In the genomic region with DNA sequence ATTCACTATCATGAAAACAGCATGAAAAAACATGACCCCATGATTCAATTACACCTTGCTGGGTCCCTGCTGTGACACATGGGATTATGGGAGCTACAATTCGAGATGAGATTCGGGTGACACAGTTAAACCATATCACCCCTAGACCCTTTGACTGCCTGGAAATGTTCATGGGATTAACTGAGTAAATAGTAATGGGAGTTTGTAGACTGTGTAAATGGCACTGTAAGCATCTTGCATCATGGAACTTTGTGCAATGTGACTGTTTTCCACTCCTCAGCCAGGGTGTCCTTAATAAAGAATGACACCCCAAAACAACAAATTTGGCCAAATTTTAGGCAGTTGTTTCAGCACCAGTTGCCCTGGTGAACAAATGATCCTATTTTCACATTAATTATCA, we compare ENCODE assay signal across 1 cellular context.
TF ChIP-seq lines count a peak whose summit lies in the region.

No MANE protein-coding gene starts in this region.

TF ChIP-seq in HepG2, 621 proteins besides CTCF, POLR2A, EP300 and RAD21 (continued from another document and continues in another):
- TF ChIP-seq, protein P1, sequence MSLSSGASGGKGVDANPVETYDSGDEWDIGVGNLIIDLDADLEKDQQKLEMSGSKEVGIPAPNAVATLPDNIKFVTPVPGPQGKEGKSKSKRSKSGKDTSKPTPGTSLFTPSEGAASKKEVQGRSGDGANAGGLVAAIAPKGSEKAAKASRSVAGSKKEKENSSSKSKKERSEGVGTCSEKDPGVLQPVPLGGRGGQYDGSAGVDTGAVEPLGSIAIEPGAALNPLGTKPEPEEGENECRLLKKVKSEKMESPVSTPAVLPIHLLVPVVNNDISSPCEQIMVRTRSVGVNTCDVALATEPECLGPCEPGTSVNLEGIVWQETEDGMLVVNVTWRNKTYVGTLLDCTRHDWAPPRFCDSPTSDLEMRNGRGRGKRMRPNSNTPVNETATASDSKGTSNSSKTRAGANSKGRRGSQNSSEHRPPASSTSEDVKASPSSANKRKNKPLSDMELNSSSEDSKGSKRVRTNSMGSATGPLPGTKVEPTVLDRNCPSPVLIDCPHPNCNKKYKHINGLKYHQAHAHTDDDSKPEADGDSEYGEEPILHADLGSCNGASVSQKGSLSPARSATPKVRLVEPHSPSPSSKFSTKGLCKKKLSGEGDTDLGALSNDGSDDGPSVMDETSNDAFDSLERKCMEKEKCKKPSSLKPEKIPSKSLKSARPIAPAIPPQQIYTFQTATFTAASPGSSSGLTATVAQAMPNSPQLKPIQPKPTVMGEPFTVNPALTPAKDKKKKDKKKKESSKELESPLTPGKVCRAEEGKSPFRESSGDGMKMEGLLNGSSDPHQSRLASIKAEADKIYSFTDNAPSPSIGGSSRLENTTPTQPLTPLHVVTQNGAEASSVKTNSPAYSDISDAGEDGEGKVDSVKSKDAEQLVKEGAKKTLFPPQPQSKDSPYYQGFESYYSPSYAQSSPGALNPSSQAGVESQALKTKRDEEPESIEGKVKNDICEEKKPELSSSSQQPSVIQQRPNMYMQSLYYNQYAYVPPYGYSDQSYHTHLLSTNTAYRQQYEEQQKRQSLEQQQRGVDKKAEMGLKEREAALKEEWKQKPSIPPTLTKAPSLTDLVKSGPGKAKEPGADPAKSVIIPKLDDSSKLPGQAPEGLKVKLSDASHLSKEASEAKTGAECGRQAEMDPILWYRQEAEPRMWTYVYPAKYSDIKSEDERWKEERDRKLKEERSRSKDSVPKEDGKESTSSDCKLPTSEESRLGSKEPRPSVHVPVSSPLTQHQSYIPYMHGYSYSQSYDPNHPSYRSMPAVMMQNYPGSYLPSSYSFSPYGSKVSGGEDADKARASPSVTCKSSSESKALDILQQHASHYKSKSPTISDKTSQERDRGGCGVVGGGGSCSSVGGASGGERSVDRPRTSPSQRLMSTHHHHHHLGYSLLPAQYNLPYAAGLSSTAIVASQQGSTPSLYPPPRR (CRISPR knock-in tag; IDR thresholded peaks at IDR 0.05; ENCODE audit: borderline replicate concordance) = peak; percentile 46; the same call in 1 of the 2 replicates
- TF ChIP-seq GZF1 (CRISPR knock-in tag; IDR thresholded peaks at IDR 0.05) (no peak), ZNF260 (CRISPR knock-in tag; IDR thresholded peaks at IDR 0.05; ENCODE audit: borderline replicate concordance, low read depth) (no peak), ARNT2 (CRISPR knock-in tag; IDR thresholded peaks at IDR 0.05; ENCODE audit: low read depth) (no peak), ZNF205 (CRISPR knock-in tag; IDR thresholded peaks at IDR 0.05) (no peak), KDM2A (CRISPR knock-in tag; IDR thresholded peaks at IDR 0.05; ENCODE audit: borderline replicate concordance, low read depth) (no peak), MEIS1 (CRISPR knock-in tag; IDR thresholded peaks at IDR 0.05; ENCODE audit: borderline replicate concordance) (no peak), ZMAT3 (CRISPR knock-in tag; conservative IDR thresholded peaks at IDR 0.05) (no peak), NKX3-1 (CRISPR knock-in tag; IDR thresholded peaks at IDR 0.05) (no peak), KMT2A (CRISPR knock-in tag; IDR thresholded peaks at IDR 0.05) (no peak), HES4 (CRISPR knock-in tag; IDR thresholded peaks at IDR 0.05; ENCODE audit: borderline replicate concordance) (no peak), ERF (CRISPR knock-in tag; IDR thresholded peaks at IDR 0.05) (no peak), TRIM24 (CRISPR knock-in tag; IDR thresholded peaks at IDR 0.05) (no peak), SAFB2 (CRISPR knock-in tag; IDR thresholded peaks at IDR 0.05; ENCODE audit: borderline replicate concordance, low read depth) (no peak), RCOR2 (CRISPR knock-in tag; IDR thresholded peaks at IDR 0.05) (no peak), MZF1 (CRISPR knock-in tag; IDR thresholded peaks at IDR 0.05; ENCODE audit: borderline replicate concordance) (no peak), ZNF563 (CRISPR knock-in tag; IDR thresholded peaks at IDR 0.05) (no peak), AKAP8 (CRISPR knock-in tag; IDR thresholded peaks at IDR 0.05) (no peak), GPN1 (CRISPR knock-in tag; IDR thresholded peaks at IDR 0.05; ENCODE audit: borderline replicate concordance) (no peak), NFIC (IDR thresholded peaks at IDR 0.05; ENCODE audit: low read length) (no peak), PITX1 (CRISPR knock-in tag; IDR thresholded peaks at IDR 0.05) (peak; percentile 99), ZNF562 (CRISPR knock-in tag; IDR thresholded peaks at IDR 0.05; ENCODE audit: borderline replicate concordance) (no peak)
- TF ChIP-seq, protein P2, sequence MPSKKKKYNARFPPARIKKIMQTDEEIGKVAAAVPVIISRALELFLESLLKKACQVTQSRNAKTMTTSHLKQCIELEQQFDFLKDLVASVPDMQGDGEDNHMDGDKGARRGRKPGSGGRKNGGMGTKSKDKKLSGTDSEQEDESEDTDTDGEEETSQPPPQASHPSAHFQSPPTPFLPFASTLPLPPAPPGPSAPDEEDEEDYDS (CRISPR knock-in tag; IDR thresholded peaks at IDR 0.05) = no peak
- TF ChIP-seq, protein P3, sequence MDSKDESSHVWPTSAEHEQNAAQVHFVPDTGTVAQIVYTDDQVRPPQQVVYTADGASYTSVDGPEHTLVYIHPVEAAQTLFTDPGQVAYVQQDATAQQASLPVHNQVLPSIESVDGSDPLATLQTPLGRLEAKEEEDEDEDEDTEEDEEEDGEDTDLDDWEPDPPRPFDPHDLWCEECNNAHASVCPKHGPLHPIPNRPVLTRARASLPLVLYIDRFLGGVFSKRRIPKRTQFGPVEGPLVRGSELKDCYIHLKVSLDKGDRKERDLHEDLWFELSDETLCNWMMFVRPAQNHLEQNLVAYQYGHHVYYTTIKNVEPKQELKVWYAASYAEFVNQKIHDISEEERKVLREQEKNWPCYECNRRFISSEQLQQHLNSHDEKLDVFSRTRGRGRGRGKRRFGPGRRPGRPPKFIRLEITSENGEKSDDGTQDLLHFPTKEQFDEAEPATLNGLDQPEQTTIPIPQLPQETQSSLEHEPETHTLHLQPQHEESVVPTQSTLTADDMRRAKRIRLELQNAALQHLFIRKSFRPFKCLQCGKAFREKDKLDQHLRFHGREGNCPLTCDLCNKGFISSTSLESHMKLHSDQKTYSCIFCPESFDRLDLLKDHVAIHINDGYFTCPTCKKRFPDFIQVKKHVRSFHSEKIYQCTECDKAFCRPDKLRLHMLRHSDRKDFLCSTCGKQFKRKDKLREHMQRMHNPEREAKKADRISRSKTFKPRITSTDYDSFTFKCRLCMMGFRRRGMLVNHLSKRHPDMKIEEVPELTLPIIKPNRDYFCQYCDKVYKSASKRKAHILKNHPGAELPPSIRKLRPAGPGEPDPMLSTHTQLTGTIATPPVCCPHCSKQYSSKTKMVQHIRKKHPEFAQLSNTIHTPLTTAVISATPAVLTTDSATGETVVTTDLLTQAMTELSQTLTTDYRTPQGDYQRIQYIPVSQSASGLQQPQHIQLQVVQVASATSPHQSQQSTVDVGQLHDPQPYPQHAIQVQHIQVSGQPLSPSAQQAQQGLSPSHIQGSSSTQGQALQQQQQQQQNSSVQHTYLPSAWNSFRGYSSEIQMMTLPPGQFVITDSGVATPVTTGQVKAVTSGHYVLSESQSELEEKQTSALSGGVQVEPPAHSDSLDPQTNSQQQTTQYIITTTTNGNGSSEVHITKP (CRISPR knock-in tag; IDR thresholded peaks at IDR 0.05; ENCODE audit: low read depth) = no peak
- TF ChIP-seq, protein P4, sequence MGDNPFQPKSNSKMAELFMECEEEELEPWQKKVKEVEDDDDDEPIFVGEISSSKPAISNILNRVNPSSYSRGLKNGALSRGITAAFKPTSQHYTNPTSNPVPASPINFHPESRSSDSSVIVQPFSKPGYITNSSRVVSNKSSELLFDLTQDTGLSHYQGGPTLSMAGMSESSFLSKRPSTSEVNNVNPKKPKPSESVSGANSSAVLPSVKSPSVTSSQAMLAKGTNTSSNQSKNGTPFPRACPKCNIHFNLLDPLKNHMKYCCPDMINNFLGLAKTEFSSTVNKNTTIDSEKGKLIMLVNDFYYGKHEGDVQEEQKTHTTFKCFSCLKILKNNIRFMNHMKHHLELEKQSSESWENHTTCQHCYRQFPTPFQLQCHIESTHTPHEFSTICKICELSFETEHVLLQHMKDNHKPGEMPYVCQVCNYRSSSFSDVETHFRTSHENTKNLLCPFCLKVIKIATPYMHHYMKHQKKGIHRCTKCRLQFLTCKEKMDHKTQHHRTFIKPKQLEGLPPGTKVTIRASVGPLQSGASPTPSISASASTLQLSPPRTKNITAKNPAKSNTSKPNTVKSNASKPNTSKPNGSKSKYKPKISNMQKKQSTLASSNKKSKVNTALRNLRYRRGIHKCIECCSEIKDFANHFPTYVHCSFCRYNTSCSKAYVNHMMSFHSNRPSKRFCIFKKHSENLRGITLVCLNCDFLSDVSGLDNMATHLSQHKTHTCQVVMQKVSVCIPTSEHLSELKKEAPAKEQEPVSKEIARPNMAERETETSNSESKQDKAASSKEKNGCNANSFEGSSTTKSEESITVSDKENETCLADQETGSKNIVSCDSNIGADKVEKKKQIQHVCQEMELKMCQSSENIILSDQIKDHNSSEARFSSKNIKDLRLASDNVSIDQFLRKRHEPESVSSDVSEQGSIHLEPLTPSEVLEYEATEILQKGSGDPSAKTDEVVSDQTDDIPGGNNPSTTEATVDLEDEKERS (CRISPR knock-in tag; IDR thresholded peaks at IDR 0.05) = no peak
- TF ChIP-seq, protein P5, sequence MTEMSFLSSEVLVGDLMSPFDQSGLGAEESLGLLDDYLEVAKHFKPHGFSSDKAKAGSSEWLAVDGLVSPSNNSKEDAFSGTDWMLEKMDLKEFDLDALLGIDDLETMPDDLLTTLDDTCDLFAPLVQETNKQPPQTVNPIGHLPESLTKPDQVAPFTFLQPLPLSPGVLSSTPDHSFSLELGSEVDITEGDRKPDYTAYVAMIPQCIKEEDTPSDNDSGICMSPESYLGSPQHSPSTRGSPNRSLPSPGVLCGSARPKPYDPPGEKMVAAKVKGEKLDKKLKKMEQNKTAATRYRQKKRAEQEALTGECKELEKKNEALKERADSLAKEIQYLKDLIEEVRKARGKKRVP (CRISPR knock-in tag; IDR thresholded peaks at IDR 0.05) = peak in 1 of 2 experiments; percentile 94; a peak in 2 of 4 replicates
- TF ChIP-seq, protein P6, sequence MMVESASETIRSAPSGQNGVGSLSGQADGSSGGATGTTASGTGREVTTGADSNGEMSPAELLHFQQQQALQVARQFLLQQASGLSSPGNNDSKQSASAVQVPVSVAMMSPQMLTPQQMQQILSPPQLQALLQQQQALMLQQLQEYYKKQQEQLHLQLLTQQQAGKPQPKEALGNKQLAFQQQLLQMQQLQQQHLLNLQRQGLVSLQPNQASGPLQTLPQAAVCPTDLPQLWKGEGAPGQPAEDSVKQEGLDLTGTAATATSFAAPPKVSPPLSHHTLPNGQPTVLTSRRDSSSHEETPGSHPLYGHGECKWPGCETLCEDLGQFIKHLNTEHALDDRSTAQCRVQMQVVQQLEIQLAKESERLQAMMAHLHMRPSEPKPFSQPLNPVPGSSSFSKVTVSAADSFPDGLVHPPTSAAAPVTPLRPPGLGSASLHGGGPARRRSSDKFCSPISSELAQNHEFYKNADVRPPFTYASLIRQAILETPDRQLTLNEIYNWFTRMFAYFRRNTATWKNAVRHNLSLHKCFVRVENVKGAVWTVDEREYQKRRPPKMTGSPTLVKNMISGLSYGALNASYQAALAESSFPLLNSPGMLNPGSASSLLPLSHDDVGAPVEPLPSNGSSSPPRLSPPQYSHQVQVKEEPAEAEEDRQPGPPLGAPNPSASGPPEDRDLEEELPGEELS (CRISPR knock-in tag; IDR thresholded peaks at IDR 0.05) = peak; percentile 76
- TF ChIP-seq, protein P7, sequence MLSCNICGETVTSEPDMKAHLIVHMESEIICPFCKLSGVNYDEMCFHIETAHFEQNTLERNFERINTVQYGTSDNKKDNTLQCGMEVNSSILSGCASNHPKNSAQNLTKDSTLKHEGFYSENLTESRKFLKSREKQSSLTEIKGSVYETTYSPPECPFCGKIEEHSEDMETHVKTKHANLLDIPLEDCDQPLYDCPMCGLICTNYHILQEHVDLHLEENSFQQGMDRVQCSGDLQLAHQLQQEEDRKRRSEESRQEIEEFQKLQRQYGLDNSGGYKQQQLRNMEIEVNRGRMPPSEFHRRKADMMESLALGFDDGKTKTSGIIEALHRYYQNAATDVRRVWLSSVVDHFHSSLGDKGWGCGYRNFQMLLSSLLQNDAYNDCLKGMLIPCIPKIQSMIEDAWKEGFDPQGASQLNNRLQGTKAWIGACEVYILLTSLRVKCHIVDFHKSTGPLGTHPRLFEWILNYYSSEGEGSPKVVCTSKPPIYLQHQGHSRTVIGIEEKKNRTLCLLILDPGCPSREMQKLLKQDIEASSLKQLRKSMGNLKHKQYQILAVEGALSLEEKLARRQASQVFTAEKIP (CRISPR knock-in tag; IDR thresholded peaks at IDR 0.05; ENCODE audit: borderline replicate concordance) = no peak
- TF ChIP-seq, protein P8, sequence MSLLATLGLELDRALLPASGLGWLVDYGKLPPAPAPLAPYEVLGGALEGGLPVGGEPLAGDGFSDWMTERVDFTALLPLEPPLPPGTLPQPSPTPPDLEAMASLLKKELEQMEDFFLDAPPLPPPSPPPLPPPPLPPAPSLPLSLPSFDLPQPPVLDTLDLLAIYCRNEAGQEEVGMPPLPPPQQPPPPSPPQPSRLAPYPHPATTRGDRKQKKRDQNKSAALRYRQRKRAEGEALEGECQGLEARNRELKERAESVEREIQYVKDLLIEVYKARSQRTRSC (CRISPR knock-in tag; IDR thresholded peaks at IDR 0.05; ENCODE audit: low read depth) = no peak
- TF ChIP-seq, protein P9, sequence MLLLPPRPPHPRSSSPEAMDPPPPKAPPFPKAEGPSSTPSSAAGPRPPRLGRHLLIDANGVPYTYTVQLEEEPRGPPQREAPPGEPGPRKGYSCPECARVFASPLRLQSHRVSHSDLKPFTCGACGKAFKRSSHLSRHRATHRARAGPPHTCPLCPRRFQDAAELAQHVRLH (CRISPR knock-in tag; IDR thresholded peaks at IDR 0.05; ENCODE audit: borderline replicate concordance, low read depth) = no peak
- TF ChIP-seq, protein P10, sequence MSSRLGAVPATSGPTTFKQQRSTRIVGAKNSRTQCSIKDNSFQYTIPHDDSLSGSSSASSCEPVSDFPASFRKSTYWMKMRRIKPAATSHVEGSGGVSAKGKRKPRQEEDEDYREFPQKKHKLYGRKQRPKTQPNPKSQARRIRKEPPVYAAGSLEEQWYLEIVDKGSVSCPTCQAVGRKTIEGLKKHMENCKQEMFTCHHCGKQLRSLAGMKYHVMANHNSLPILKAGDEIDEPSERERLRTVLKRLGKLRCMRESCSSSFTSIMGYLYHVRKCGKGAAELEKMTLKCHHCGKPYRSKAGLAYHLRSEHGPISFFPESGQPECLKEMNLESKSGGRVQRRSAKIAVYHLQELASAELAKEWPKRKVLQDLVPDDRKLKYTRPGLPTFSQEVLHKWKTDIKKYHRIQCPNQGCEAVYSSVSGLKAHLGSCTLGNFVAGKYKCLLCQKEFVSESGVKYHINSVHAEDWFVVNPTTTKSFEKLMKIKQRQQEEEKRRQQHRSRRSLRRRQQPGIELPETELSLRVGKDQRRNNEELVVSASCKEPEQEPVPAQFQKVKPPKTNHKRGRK (CRISPR knock-in tag; IDR thresholded peaks at IDR 0.05) = no peak
- TF ChIP-seq, protein P11, sequence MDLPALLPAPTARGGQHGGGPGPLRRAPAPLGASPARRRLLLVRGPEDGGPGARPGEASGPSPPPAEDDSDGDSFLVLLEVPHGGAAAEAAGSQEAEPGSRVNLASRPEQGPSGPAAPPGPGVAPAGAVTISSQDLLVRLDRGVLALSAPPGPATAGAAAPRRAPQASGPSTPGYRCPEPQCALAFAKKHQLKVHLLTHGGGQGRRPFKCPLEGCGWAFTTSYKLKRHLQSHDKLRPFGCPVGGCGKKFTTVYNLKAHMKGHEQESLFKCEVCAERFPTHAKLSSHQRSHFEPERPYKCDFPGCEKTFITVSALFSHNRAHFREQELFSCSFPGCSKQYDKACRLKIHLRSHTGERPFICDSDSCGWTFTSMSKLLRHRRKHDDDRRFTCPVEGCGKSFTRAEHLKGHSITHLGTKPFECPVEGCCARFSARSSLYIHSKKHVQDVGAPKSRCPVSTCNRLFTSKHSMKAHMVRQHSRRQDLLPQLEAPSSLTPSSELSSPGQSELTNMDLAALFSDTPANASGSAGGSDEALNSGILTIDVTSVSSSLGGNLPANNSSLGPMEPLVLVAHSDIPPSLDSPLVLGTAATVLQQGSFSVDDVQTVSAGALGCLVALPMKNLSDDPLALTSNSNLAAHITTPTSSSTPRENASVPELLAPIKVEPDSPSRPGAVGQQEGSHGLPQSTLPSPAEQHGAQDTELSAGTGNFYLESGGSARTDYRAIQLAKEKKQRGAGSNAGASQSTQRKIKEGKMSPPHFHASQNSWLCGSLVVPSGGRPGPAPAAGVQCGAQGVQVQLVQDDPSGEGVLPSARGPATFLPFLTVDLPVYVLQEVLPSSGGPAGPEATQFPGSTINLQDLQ (CRISPR knock-in tag; IDR thresholded peaks at IDR 0.05) = no peak
